ENCODE assay signal across 26 cellular contexts in the genomic region with DNA sequence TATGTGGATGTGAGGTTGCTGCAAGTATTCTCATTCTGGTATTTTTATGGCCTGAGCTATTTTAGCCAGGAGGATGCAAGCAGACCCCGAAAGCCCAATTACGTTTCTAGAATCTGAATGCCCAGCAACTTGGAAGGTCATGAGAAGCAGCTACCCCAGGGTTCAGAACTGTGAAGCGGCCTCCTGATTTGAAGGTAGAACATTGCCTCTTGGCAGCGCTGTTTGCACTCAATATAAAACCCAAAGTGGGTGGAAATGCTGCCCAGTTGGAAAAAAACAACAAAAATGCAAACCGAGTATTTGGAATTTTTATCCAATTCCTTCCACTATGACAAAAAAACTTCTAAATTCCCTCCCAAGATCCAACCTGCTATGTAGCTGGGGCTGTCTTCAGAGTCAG.
DNase-seq lines count a peak whose midpoint lies in the region; ATAC-seq and TF ChIP-seq lines count a peak whose summit lies in the region.
"Had no signal": no experiment of that assay in that cellular context is flagged by ENCODE, and none has a peak within 500 bp of the region (broad histone marks: within the 10 kb centered on the region; RNA-seq: fewer than 3 reads in every experiment).

No MANE protein-coding gene starts in this region.

- intact Hi-C loops in CD8-positive, alpha-beta T cell (cut with DNase I, micrococcal nuclease), result no loop called here

- H3K4me3 ChIP-seq in fibroblast of lung (replicated peaks in 1 of 4; ENCODE audit: control extremely low read depth in 1 of 4, insufficient read depth in 1 of 4, low read depth in 3 of 4, low read length in 4 of 4) (no peak overlapping the region), urinary bladder (ENCODE audit: low read depth, low read length) (no peak overlapping the region)
- no peak overlapping the region for H3K4me3 ChIP-seq in CD8-positive, alpha-beta T cell (ENCODE audit: low read depth, low read length)
- H3K4me3 ChIP-seq: left lung, mucosa of descending colon, PC-9, psoas muscle, spleen had no signal

- H3K27me3 ChIP-seq in fibroblast of lung (ENCODE audit: control insufficient read depth, insufficient read depth, low read length), result no peaks in the 10 kb centered on the region
- no peaks in the 10 kb centered on the region for H3K27me3 ChIP-seq in CD8-positive, alpha-beta T cell (ENCODE audit: insufficient read depth, low read length)
- H3K27me3 ChIP-seq: left lung, tibial nerve had no signal

- no peak for ATAC-seq in CD8-positive, alpha-beta T cell
- no peak for ATAC-seq in HG02798 (IDR thresholded peaks at IDR 0.05; ENCODE audit: poor library complexity, unreplicated experiment)
- ATAC-seq: activated T-helper 17 cell treated with anti-CD3 and anti-CD28 coated beads, Interleukin-2, amount 50 U/mL, for 72 hours had no signal

- DNase-seq in fibroblast of lung (ENCODE audit: low read depth in 2 of 2) (no peak), osteocyte (ENCODE audit: extremely low spot score, unreplicated experiment) (no peak)
- DNase-seq in CD8-positive, alpha-beta T cell, result no peak
- no peak for DNase-seq in activated T-cell treated with anti-CD3 and anti-CD28 coated beads, Interleukin-2, amount 50 U/mL, for 1 hour
- DNase-seq: activated CD4-positive, alpha-beta T cell treated with anti-CD3 and anti-CD28 coated beads, Interleukin-2, amount 50 U/mL, for 1 hour; activated naive CD8-positive, alpha-beta T cell treated with anti-CD3 and anti-CD28 coated beads for 36 hours; CD4-positive, alpha-beta memory T cell; cerebellar nuclear complex; effector memory CD4-positive, alpha-beta T cell; erythroblast; immature natural killer cell; left lung; NCI-H2081; PC-9; SHP77; spleen; stimulated activated CD4-positive, alpha-beta T cell treated with anti-CD3 and anti-CD28 coated beads, Interleukin-2, amount 100 ng/mL, for 48 hours; T1000 had no signal

- no peak overlapping the region for H2AFZ ChIP-seq in fibroblast of lung (ENCODE audit: low read length)
- H2AFZ ChIP-seq: PC-9 had no signal

- H3K4me1 ChIP-seq in fibroblast of lung (ENCODE audit: control insufficient read depth, extremely low read depth, insufficient read depth, low read length) (no peaks in the 10 kb centered on the region), urinary bladder (ENCODE audit: insufficient read depth) (peaks cover 1% of the 10 kb centered on the region)
- no peaks in the 10 kb centered on the region for H3K4me1 ChIP-seq in CD8-positive, alpha-beta T cell (ENCODE audit: insufficient read depth, low read length)
- H3K4me1 ChIP-seq: psoas muscle had no signal

- H3K36me3 ChIP-seq in fibroblast of lung (ENCODE audit: control insufficient read depth, insufficient read depth, low read length) (no peaks in the 10 kb centered on the region), urinary bladder (ENCODE audit: insufficient read depth) (no peaks in the 10 kb centered on the region)
- H3K36me3 ChIP-seq in CD8-positive, alpha-beta T cell (ENCODE audit: insufficient read depth, low read length), result no peaks in the 10 kb centered on the region
- H3K36me3 ChIP-seq: left lung, spleen, tibial nerve had no signal

- H3K27ac Mint-ChIP-seq in osteocyte (ENCODE audit: unreplicated experiment), result peak overlapping the region; percentile 84
- H3K27ac Mint-ChIP-seq in CD8-positive, alpha-beta T cell, result no peak overlapping the region
- H3K27ac Mint-ChIP-seq: activated naive CD8-positive, alpha-beta T cell treated with anti-CD3 and anti-CD28 coated beads for 36 hours; activated T-helper 17 cell treated with anti-CD3 and anti-CD28 coated beads, Interleukin-2, amount 50 U/mL, for 72 hours had no signal

- POLR2A ChIA-PET in CD8-positive, alpha-beta T cell (lab: Charles Lee), result no interaction called here

- peaks cover 5% of the 10 kb centered on the region for H3K27me3 Mint-ChIP-seq in osteocyte (ENCODE audit: unreplicated experiment)
- peaks cover 3% of the 10 kb centered on the region for H3K27me3 Mint-ChIP-seq in CD8-positive, alpha-beta T cell (ENCODE audit: low read depth)
- H3K27me3 Mint-ChIP-seq: activated T-helper 17 cell treated with anti-CD3 and anti-CD28 coated beads, Interleukin-2, amount 50 U/mL, for 72 hours; CD4-positive, alpha-beta memory T cell had no signal

- peak overlapping the region; percentile 98 for H3K27ac ChIP-seq in angular gyrus (ENCODE audit: low read depth, low read length)
- no peak overlapping the region for H3K27ac ChIP-seq in fibroblast of lung (ENCODE audit: insufficient read depth, low read length)
- peak overlapping the region; percentile 3 for H3K27ac ChIP-seq in urinary bladder (ENCODE audit: low read depth)
- H3K27ac ChIP-seq in CD8-positive, alpha-beta T cell (ENCODE audit: low read depth, low read length), result no peak overlapping the region
- H3K27ac ChIP-seq: PC-9, psoas muscle had no signal

- H3K4me1 Mint-ChIP-seq in osteocyte (ENCODE audit: unreplicated experiment), result peaks cover 49% of the 10 kb centered on the region
- H3K4me1 Mint-ChIP-seq in CD8-positive, alpha-beta T cell (ENCODE audit: low read depth), result peaks cover 5% of the 10 kb centered on the region
- H3K4me1 Mint-ChIP-seq: activated naive CD8-positive, alpha-beta T cell treated with anti-CD3 and anti-CD28 coated beads for 36 hours had no signal

- no peaks in the 10 kb centered on the region for H4K20me1 ChIP-seq in fibroblast of lung (ENCODE audit: control insufficient read depth, extremely low read depth, insufficient read depth, low read length)

- H3K36me3 Mint-ChIP-seq in osteocyte (ENCODE audit: unreplicated experiment), result no peaks in the 10 kb centered on the region
- H3K36me3 Mint-ChIP-seq in CD8-positive, alpha-beta T cell, result no peaks in the 10 kb centered on the region
- H3K36me3 Mint-ChIP-seq: activated naive CD8-positive, alpha-beta T cell treated with anti-CD3 and anti-CD28 coated beads for 36 hours; CD4-positive, alpha-beta memory T cell; immature natural killer cell; stimulated activated naive B cell treated with anti-CD40 and anti-IgM and Interleukin-4, amounts not matched to agents 10 μg/mL and 1 μg/mL and 100 μg/mL, for 72 hours had no signal

- H3K9ac ChIP-seq in fibroblast of lung (ENCODE audit: insufficient read depth, low read length), result no peak overlapping the region

- peak overlapping the region; percentile 62 for H3K4me2 ChIP-seq in fibroblast of lung (ENCODE audit: extremely low read depth, insufficient read depth, low read length)
- H3K4me2 ChIP-seq: PC-9 had no signal

- H3K4me3 Mint-ChIP-seq in osteocyte (ENCODE audit: unreplicated experiment), result no peak overlapping the region
- H3K4me3 Mint-ChIP-seq in CD8-positive, alpha-beta T cell, result no peak overlapping the region
- H3K4me3 Mint-ChIP-seq: activated naive CD8-positive, alpha-beta T cell treated with anti-CD3 and anti-CD28 coated beads for 36 hours; activated T-helper 17 cell treated with anti-CD3 and anti-CD28 coated beads, Interleukin-2, amount 50 U/mL, for 72 hours; CD4-positive, alpha-beta memory T cell; immature natural killer cell; stimulated activated naive B cell treated with anti-CD40 and anti-IgM and Interleukin-4, amounts not matched to agents 10 μg/mL and 1 μg/mL and 100 μg/mL, for 72 hours had no signal

- WGBS in urinary bladder, result 83% methylated on average over 5 of the region's 5 CpGs

- no peaks in the 10 kb centered on the region for H3K79me2 ChIP-seq in fibroblast of lung (ENCODE audit: control insufficient read depth, insufficient read depth, low read length)

- CTCF ChIA-PET in CD8-positive, alpha-beta T cell (lab: Charles Lee), result no interaction called here

- no peaks in the 10 kb centered on the region for H3K9me3 ChIP-seq in fibroblast of lung (ENCODE audit: control insufficient read depth, insufficient read depth, low read depth, low read length)
- H3K9me3 ChIP-seq in CD8-positive, alpha-beta T cell (ENCODE audit: low read length), result no peaks in the 10 kb centered on the region
- H3K9me3 ChIP-seq: left lung, mucosa of descending colon, psoas muscle, spleen, tibial nerve had no signal

- TF ChIP-seq CTCF in fibroblast of lung (conservative IDR thresholded peaks at IDR 0.05 in 1 of 2, IDR thresholded peaks at IDR 0.05 in 1 of 2; ENCODE audit: low read depth in 1 of 2, low read length in 2 of 2), result no peak
- TF ChIP-seq CTCF in osteocyte (IDR thresholded peaks at IDR 0.05), result no peak
- TF ChIP-seq CTCF in CD8-positive, alpha-beta T cell (IDR thresholded peaks at IDR 0.05), result no peak

- no peaks in the 10 kb centered on the region for H3K9me3 Mint-ChIP-seq in osteocyte (ENCODE audit: unreplicated experiment)
- no peaks in the 10 kb centered on the region for H3K9me3 Mint-ChIP-seq in CD8-positive, alpha-beta T cell
- H3K9me3 Mint-ChIP-seq: activated naive CD8-positive, alpha-beta T cell treated with anti-CD3 and anti-CD28 coated beads for 36 hours; immature natural killer cell had no signal

Comparison
In these comparisons a context has a peak if more than half of its experiments do, and no peak if none do; other contexts are left out.
1. H3K27ac ChIP-seq: peak in angular gyrus (single experiment) and urinary bladder (single experiment); none in fibroblast of lung (single experiment) and CD8-positive, alpha-beta T cell (single experiment).